In genomic region chr22:27744078-27744477, GRCh38 we compare ENCODE assay signal across 8 cellular contexts. TPM values are rescaled to one million over a fixed set of nuclear protein-coding genes. Genes with fewer than 3 reads are reported as not detected.
DNase-seq lines count a peak whose midpoint lies in the region; ATAC-seq, FAIRE-seq and TF ChIP-seq lines count a peak whose summit lies in the region.
"Not testable (repeated sequence)": the region's sequence is repeated elsewhere in the genome, so short reads cannot be mapped to it uniquely, and the experiment has no call there.

No MANE protein-coding gene starts in this region.

- peaks cover 38% of the 10 kb centered on the region for H3K36me3 Mint-ChIP-seq in GM23338 (ENCODE audit: low read depth)
- not testable (repeated sequence) for H3K36me3 Mint-ChIP-seq in astrocyte (ENCODE audit: low read depth, unreplicated experiment)

- H3K4me1 Mint-ChIP-seq in GM23338 (peaks cover 46% of the 10 kb centered on the region), astrocyte (ENCODE audit: low read depth, unreplicated experiment) (peaks cover 37% of the 10 kb centered on the region)

- not testable (repeated sequence) for H3K27me3 ChIP-seq in GM23338 (ENCODE audit: insufficient read depth); HUES6 (ENCODE audit: control insufficient read depth, insufficient read depth, low read length); astrocyte (ENCODE audit: insufficient read depth, low read length); iPS-15b (ENCODE audit: control insufficient read depth, insufficient read depth, low read length); upper lobe of right lung

- peaks cover 18% of the 10 kb centered on the region; the same call in 1 of the 2 replicates for H3K9me3 ChIP-seq in HUES6 (ENCODE audit: control insufficient read depth, insufficient read depth, low read depth, low read length)
- H3K9me3 ChIP-seq in astrocyte (ENCODE audit: insufficient read depth, low read depth, low read length); iPS-15b (ENCODE audit: control insufficient read depth, insufficient read depth, low read length); upper lobe of right lung: not testable (repeated sequence)

- H3K9ac ChIP-seq in HUES6 (ENCODE audit: low read length) (peak overlapping the region; percentile 90), iPS-15b (ENCODE audit: low read depth, low read length) (peak overlapping the region; percentile 63)
- H3K9ac ChIP-seq in astrocyte (ENCODE audit: low read length): not testable (repeated sequence)

- intact Hi-C loops in left cardiac atrium (cut with DNase I); posterior vena cava (cut with DNase I); upper lobe of right lung (cut with DNase I): not testable (repeated sequence)

- H3K27ac Mint-ChIP-seq in GM23338 (peak overlapping the region; percentile 97), astrocyte (ENCODE audit: unreplicated experiment) (peak overlapping the region; percentile 70)

- H3K9me3 Mint-ChIP-seq in GM23338 (peaks cover 25% of the 10 kb centered on the region), astrocyte (ENCODE audit: unreplicated experiment) (peaks cover 11% of the 10 kb centered on the region)

- not testable (repeated sequence) for H3F3A ChIP-seq in GM23338 (replicated peaks; ENCODE audit: low read depth)

- peaks cover 65% of the 10 kb centered on the region for H3K79me2 ChIP-seq in GM23338 (replicated peaks; ENCODE audit: insufficient read depth)
- not testable (repeated sequence) for H3K79me2 ChIP-seq in astrocyte (ENCODE audit: insufficient read depth, low read length)

- H3K36me3 ChIP-seq in GM23338 (ENCODE audit: insufficient read depth) (peaks cover 21% of the 10 kb centered on the region), HUES6 (ENCODE audit: control insufficient read depth, insufficient read depth, low read length) (peaks cover 27% of the 10 kb centered on the region), iPS-15b (ENCODE audit: control insufficient read depth, insufficient read depth, low read length) (peaks cover 13% of the 10 kb centered on the region)
- not testable (repeated sequence) for H3K36me3 ChIP-seq in astrocyte (ENCODE audit: insufficient read depth, low read length); upper lobe of right lung

- H4K20me1 ChIP-seq in GM23338 (replicated peaks; ENCODE audit: insufficient read depth) (peaks cover 25% of the 10 kb centered on the region), astrocyte (ENCODE audit: insufficient read depth, low read length) (peaks cover 21% of the 10 kb centered on the region)

- peak overlapping the region; percentile 91 for H3K4me3 Mint-ChIP-seq in GM23338
- peak overlapping the region; percentile 31 for H3K4me3 Mint-ChIP-seq in astrocyte (ENCODE audit: unreplicated experiment)

- H3K4me1 ChIP-seq in GM23338 (ENCODE audit: insufficient read depth) (peaks cover 62% of the 10 kb centered on the region), HUES6 (ENCODE audit: control insufficient read depth, insufficient read depth, low read length) (peaks cover 50% of the 10 kb centered on the region), iPS-15b (ENCODE audit: control insufficient read depth, insufficient read depth, low read length) (peaks cover 16% of the 10 kb centered on the region)
- H3K4me1 ChIP-seq in astrocyte (ENCODE audit: insufficient read depth, low read length); upper lobe of right lung: not testable (repeated sequence)

- H3K4me3 ChIP-seq in GM23338 (peak overlapping the region; percentile 86), HUES6 (ENCODE audit: low read depth, low read length) (peak overlapping the region; percentile 66), iPS-15b (ENCODE audit: low read depth, low read length) (peak overlapping the region; percentile 41)
- H3K4me3 ChIP-seq in astrocyte (ENCODE audit: insufficient read depth, low read depth, low read length); upper lobe of right lung: not testable (repeated sequence)

- not testable (repeated sequence) for FAIRE-seq in astrocyte (lab: Jason Lieb, UNC)

- H3K9me2 ChIP-seq in GM23338 (ENCODE audit: insufficient read depth): not testable (repeated sequence)

- H3K27ac ChIP-seq in GM23338 (ENCODE audit: low read depth): peak overlapping the region; percentile 98
- H3K27ac ChIP-seq in HUES6 (ENCODE audit: low read depth, low read length); astrocyte (ENCODE audit: low read depth, low read length); upper lobe of right lung: not testable (repeated sequence)

- peak overlapping the region; percentile 92 for H3K4me2 ChIP-seq in GM23338
- H3K4me2 ChIP-seq in astrocyte (ENCODE audit: low read length): not testable (repeated sequence)

- not testable (repeated sequence) for DNase-seq in GM23338 (ENCODE audit: low spot score); astrocyte (ENCODE audit: low read depth)
- DNase-seq in left cardiac atrium (peak; percentile 6), islet precursor cell (peak; percentile 66), posterior vena cava (ENCODE audit: low spot score) (peak; percentile 49), upper lobe of right lung (peak; percentile 40)

- not testable (repeated sequence) for H2AFZ ChIP-seq in GM23338; astrocyte (ENCODE audit: low read depth, low read length)

- ATAC-seq in GM23338, left cardiac atrium, upper lobe of right lung: not testable (repeated sequence)

- H3K27me3 Mint-ChIP-seq in GM23338 (ENCODE audit: insufficient read depth, low read depth, poor library complexity) (peaks cover 11% of the 10 kb centered on the region), astrocyte (ENCODE audit: low read depth, unreplicated experiment) (peaks cover 14% of the 10 kb centered on the region)

- TF ChIP-seq CTCF in GM23338 (conservative IDR thresholded peaks at IDR 0.05; ENCODE audit: low read depth in 2 of 2); astrocyte (IDR thresholded peaks at IDR 0.05; ENCODE audit: insufficient read depth, low read depth, low read length); upper lobe of right lung (IDR thresholded peaks at IDR 0.05): not testable (repeated sequence)

RNA-seq across cellular contexts. Expression of gene MN1, which starts 57.5 kb away (rescaled TPM):
- 6.8 and 7.2 TPM in 2 replicates for total RNA-seq in GM23338 (2014; rRNA removed; shearing (Covaris generic))
- polyA plus RNA-seq in GM23338 (2016; fragmentation: Nextera tagmentation; extraction: Ambion mirVana): 1.0 and 1.5 TPM in 2 replicates
- total RNA-seq in astrocyte (98.6 and 110 TPM in 2 replicates), left cardiac atrium (10 to 100 TPM; 12.8 to 13.1 TPM), posterior vena cava (10 to 100 TPM; 22.9 to 41.8 TPM), upper lobe of right lung (4.0 TPM)
